Comparison of ENCODE assay signal across 11 cellular contexts in the genomic region with DNA sequence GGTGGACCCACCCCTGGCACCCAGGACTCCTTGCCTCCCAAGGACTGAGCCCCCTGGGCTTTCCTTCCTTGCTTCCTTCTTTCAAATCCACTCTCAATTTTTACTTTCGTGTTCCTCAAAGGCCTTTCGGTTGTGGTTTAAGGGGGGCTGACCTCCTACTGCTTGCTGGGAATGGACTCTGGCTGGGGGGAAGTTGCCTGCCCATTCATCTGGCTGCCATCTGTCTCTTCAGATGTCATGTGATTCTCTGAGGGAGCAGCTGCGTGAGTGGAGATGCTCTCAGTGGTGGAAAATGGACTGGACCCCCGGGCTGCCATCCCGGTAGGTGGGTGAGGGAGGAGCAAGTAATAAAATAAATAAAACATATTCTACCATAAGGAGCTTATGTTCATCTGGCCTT.
DNase-seq lines count a peak whose midpoint lies in the region; ATAC-seq and TF ChIP-seq lines count a peak whose summit lies in the region.
"Had no signal": no experiment of that assay in that cellular context is flagged by ENCODE, and none has a peak within 500 bp of the region (broad histone marks: within the 10 kb centered on the region; RNA-seq: fewer than 3 reads in every experiment).

No MANE protein-coding gene starts in this region.

- H3K4me3 Mint-ChIP-seq in activated naive CD8-positive, alpha-beta T cell treated with anti-CD3 and anti-CD28 coated beads, Interleukin-2, amount 50 U/mL, for 24 hours, result no peak overlapping the region
- H3K4me3 Mint-ChIP-seq in GM23338, result no peak overlapping the region; the same call in 2 of the 3 replicates
- H3K4me3 Mint-ChIP-seq: activated CD4-positive, alpha-beta T cell treated with anti-CD3 and anti-CD28 coated beads for 36 hours had no signal

- no peaks in the 10 kb centered on the region; the same call in 1 of the 2 replicates for H4K20me1 ChIP-seq in GM23338 (replicated peaks; ENCODE audit: insufficient read depth)

- DNase-seq in CD1c-positive myeloid dendritic cell (ENCODE audit: extremely low spot score) (peak; percentile 72), KBM-7 (peak; percentile 76), mucosa of gallbladder (ENCODE audit: low spot score) (peak; percentile 23), NCI-H1436 (lab: John Stamatoyannopoulos, UW) (no peak), NK-92 (lab: John Stamatoyannopoulos, UW; ENCODE audit: unreplicated experiment) (no peak), GM23338 (ENCODE audit: low spot score) (no peak)
- no peak for DNase-seq in activated naive CD8-positive, alpha-beta T cell treated with anti-CD3 and anti-CD28 coated beads, Interleukin-2, amount 50 U/mL, for 24 hours
- DNase-seq: activated CD4-positive, alpha-beta T cell treated with anti-CD3 and anti-CD28 coated beads for 36 hours; DMS53 had no signal

- H3K36me3 ChIP-seq in GM23338 (ENCODE audit: insufficient read depth), result no peaks in the 10 kb centered on the region

- H3K4me1 ChIP-seq in GM23338 (ENCODE audit: insufficient read depth), result no peaks in the 10 kb centered on the region

- peaks cover 24% of the 10 kb centered on the region for H3K4me1 Mint-ChIP-seq in activated naive CD8-positive, alpha-beta T cell treated with anti-CD3 and anti-CD28 coated beads, Interleukin-2, amount 50 U/mL, for 24 hours
- H3K4me1 Mint-ChIP-seq in GM23338, result peaks cover 8% of the 10 kb centered on the region

- no peak overlapping the region for H3K27ac ChIP-seq in GM23338 (ENCODE audit: low read depth)

- no peak for ATAC-seq in activated naive CD8-positive, alpha-beta T cell treated with anti-CD3 and anti-CD28 coated beads, Interleukin-2, amount 50 U/mL, for 24 hours
- ATAC-seq in GM18520 (IDR thresholded peaks at IDR 0.05; ENCODE audit: unreplicated experiment), result no peak
- ATAC-seq in GM23338, result no peak
- ATAC-seq: activated CD4-positive, alpha-beta T cell treated with anti-CD3 and anti-CD28 coated beads for 36 hours; activated naive CD4-positive, alpha-beta T cell treated with anti-CD3 and anti-CD28 coated beads, Interleukin-2, amount 50 U/mL, for 72 hours had no signal

- H3F3A ChIP-seq in GM23338 (replicated peaks; ENCODE audit: low read depth), result no peaks in the 10 kb centered on the region

- in situ Hi-C loops in KBM-7 (cut with MboI; ENCODE audit: low pct_unique_long_range_greater_than_20kb, low sequenced_read_pairs), result no loop called here

- no peaks in the 10 kb centered on the region for H3K9me3 Mint-ChIP-seq in activated naive CD8-positive, alpha-beta T cell treated with anti-CD3 and anti-CD28 coated beads, Interleukin-2, amount 50 U/mL, for 24 hours
- no peaks in the 10 kb centered on the region for H3K9me3 Mint-ChIP-seq in GM23338
- H3K9me3 Mint-ChIP-seq: activated naive CD4-positive, alpha-beta T cell treated with anti-CD3 and anti-CD28 coated beads, Interleukin-2, amount 50 U/mL, for 72 hours had no signal

- peak overlapping the region; percentile 45 for H3K27ac Mint-ChIP-seq in activated naive CD8-positive, alpha-beta T cell treated with anti-CD3 and anti-CD28 coated beads, Interleukin-2, amount 50 U/mL, for 24 hours
- H3K27ac Mint-ChIP-seq in GM23338, result no peak overlapping the region; the same call in 1 of the 2 replicates
- H3K27ac Mint-ChIP-seq: activated CD4-positive, alpha-beta T cell treated with anti-CD3 and anti-CD28 coated beads for 36 hours; activated naive CD4-positive, alpha-beta T cell treated with anti-CD3 and anti-CD28 coated beads, Interleukin-2, amount 50 U/mL, for 72 hours had no signal

- H3K27me3 ChIP-seq in GM23338 (ENCODE audit: insufficient read depth), result no peaks in the 10 kb centered on the region

- no peaks in the 10 kb centered on the region for H3K27me3 Mint-ChIP-seq in activated naive CD8-positive, alpha-beta T cell treated with anti-CD3 and anti-CD28 coated beads, Interleukin-2, amount 50 U/mL, for 24 hours
- peaks cover 3% of the 10 kb centered on the region for H3K27me3 Mint-ChIP-seq in GM23338 (ENCODE audit: insufficient read depth, low read depth, poor library complexity)
- H3K27me3 Mint-ChIP-seq: activated CD4-positive, alpha-beta T cell treated with anti-CD3 and anti-CD28 coated beads for 36 hours had no signal

- peaks cover 6% of the 10 kb centered on the region for H3K36me3 Mint-ChIP-seq in activated naive CD8-positive, alpha-beta T cell treated with anti-CD3 and anti-CD28 coated beads, Interleukin-2, amount 50 U/mL, for 24 hours (ENCODE audit: low read depth)
- peaks cover 2% of the 10 kb centered on the region; the same call in 1 of the 3 replicates for H3K36me3 Mint-ChIP-seq in GM23338 (ENCODE audit: low read depth)

- no peak for TF ChIP-seq CTCF in GM23338 (conservative IDR thresholded peaks at IDR 0.05; ENCODE audit: low read depth in 2 of 2)

- no peak overlapping the region for H2AFZ ChIP-seq in GM23338

- H3K9me2 ChIP-seq in GM23338 (ENCODE audit: insufficient read depth), result no peaks in the 10 kb centered on the region; the same call in 1 of the 2 replicates

- H3K79me2 ChIP-seq in GM23338 (replicated peaks; ENCODE audit: insufficient read depth), result no peaks in the 10 kb centered on the region

- no peak overlapping the region for H3K4me3 ChIP-seq in GM23338

- no peak overlapping the region for H3K4me2 ChIP-seq in GM23338

TF ChIP-seq in GM23338, 12 proteins besides CTCF, POLR2A, EP300 and RAD21 (continues in another document):
- no peak for TF ChIP-seq ZNF331 (CRISPR knock-in tag; IDR thresholded peaks at IDR 0.05; ENCODE audit: low read depth)
- TF ChIP-seq NANOG (IDR thresholded peaks at IDR 0.05; ENCODE audit: borderline replicate concordance), result no peak
- no peak for TF ChIP-seq POLR2AphosphoS5 (IDR thresholded peaks at IDR 0.05; ENCODE audit: low read depth)
- no peak for TF ChIP-seq EZH2 (IDR thresholded peaks at IDR 0.05; ENCODE audit: low read depth, unreplicated experiment)
- no peak for TF ChIP-seq ZNF462 (CRISPR knock-in tag; IDR thresholded peaks at IDR 0.05)
- no peak for TF ChIP-seq CREB1 (CRISPR knock-in tag; IDR thresholded peaks at IDR 0.05; ENCODE audit: low read depth)
- TF ChIP-seq STAT1 (IDR thresholded peaks at IDR 0.05; ENCODE audit: unreplicated experiment), result no peak
- no peak for TF ChIP-seq EZH2phosphoT487 (IDR thresholded peaks at IDR 0.05; ENCODE audit: unreplicated experiment)

Comparison
In these comparisons a context has a peak if more than half of its experiments do, and no peak if none do; other contexts are left out.
1. DNase-seq: peak in CD1c-positive myeloid dendritic cell (single experiment), KBM-7 (single experiment) and mucosa of gallbladder (single experiment); none in activated naive CD8-positive, alpha-beta T cell treated with anti-CD3 and anti-CD28 coated beads, Interleukin-2, amount 50 U/mL, for 24 hours (single experiment), NCI-H1436 (single experiment), NK-92 (single experiment) and GM23338 (single experiment).